Comparison of ENCODE assay signal across 15 cellular contexts in the genomic region with DNA sequence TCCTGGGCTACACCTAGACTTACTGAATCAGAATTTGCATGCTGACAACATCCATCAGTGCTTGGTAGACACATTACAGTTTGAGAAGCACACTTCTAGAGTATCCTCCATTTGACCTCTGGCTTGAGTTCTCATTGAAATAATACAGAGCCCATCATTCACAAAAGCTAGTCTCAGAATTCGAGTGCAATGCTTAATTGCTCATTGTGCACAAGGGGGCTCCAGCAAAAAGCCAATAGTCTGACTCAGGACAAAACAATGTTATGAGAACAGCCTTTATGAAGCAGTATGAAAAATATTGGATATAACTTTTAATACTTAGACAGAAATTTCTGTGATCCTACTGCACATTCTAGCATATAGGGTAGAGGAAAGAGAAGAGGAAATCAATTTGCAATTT.
DNase-seq lines count a peak whose midpoint lies in the region; ATAC-seq and TF ChIP-seq lines count a peak whose summit lies in the region.
"Had no signal": no experiment of that assay in that cellular context is flagged by ENCODE, and none has a peak within 500 bp of the region (broad histone marks: within the 10 kb centered on the region; RNA-seq: fewer than 3 reads in every experiment).

No MANE protein-coding gene starts in this region.

- H3K4me3 ChIP-seq in HFF-Myc (replicated peaks; ENCODE audit: low read depth, low read length), result no peak overlapping the region
- H3K4me3 ChIP-seq: adrenal gland, heart left ventricle, neural progenitor cell, spleen had no signal

- ATAC-seq in sciatic nerve (peak; percentile 13), GM19023 (IDR thresholded peaks at IDR 0.05; ENCODE audit: unreplicated experiment) (no peak)
- ATAC-seq: WTC11 had no signal

- peak overlapping the region; percentile 91; the same call in 1 of the 2 replicates for H3K27ac ChIP-seq in VCaP
- H3K27ac ChIP-seq: adrenal gland, heart left ventricle, neural progenitor cell, spleen had no signal

- peak; percentile 9 for TF ChIP-seq CTCF in HFF-Myc (IDR thresholded peaks at IDR 0.05; ENCODE audit: low read depth, low read length, missing control alignments)
- no peak for TF ChIP-seq CTCF in VCaP (conservative IDR thresholded peaks at IDR 0.05)

- DNase-seq in HFF-Myc (ENCODE audit: extremely low read depth, low read depth) (no peak), glomerular endothelial cell (ENCODE audit: extremely low read depth, low read depth, low spot score) (peak; percentile 14), sciatic nerve (ENCODE audit: low spot score) (no peak), iPS-NIHi11 (ENCODE audit: low spot score) (no peak)
- no peak for DNase-seq in activated effector memory CD4-positive, alpha-beta T cell treated with anti-CD3 and anti-CD28 coated beads, Interleukin-2, amount 50 U/mL, for 16 hours
- DNase-seq: adrenal gland; CD4-positive, alpha-beta memory T cell; effector CD8-positive, alpha-beta T cell; GOT3; heart left ventricle; spleen had no signal

- intact Hi-C loops in sciatic nerve (cut with DNase I), result no loop called here
